In genomic region chr6:128135325-128135724, GRCh38 we compare ENCODE assay signal across 2 cellular contexts.
TF ChIP-seq lines count a peak whose summit lies in the region.

No MANE protein-coding gene starts in this region.

TF ChIP-seq in A549, 52 proteins besides CTCF, POLR2A, EP300 and RAD21 (continued from another document):
- no peak for TF ChIP-seq CEBPB (IDR thresholded peaks at IDR 0.05)
- no peak for TF ChIP-seq RNF2 (IDR thresholded peaks at IDR 0.05; ENCODE audit: borderline replicate concordance, low read depth)
- no peak for TF ChIP-seq FOSL2 (IDR thresholded peaks at IDR 0.05)
- TF ChIP-seq FOSL2 (CRISPR knock-in tag; IDR thresholded peaks at IDR 0.05): no peak
- no peak for TF ChIP-seq TP53 (CRISPR knock-in tag; IDR thresholded peaks at IDR 0.05)
- no peak for TF ChIP-seq HES2 (IDR thresholded peaks at IDR 0.05)
- no peak for TF ChIP-seq ATOH8 (CRISPR knock-in tag; IDR thresholded peaks at IDR 0.05; ENCODE audit: low read depth)
- TF ChIP-seq HOXA7 (CRISPR knock-in tag; IDR thresholded peaks at IDR 0.05): no peak
- no peak for TF ChIP-seq HOXB5 (CRISPR knock-in tag; IDR thresholded peaks at IDR 0.05)
- TF ChIP-seq ZC3H11A (IDR thresholded peaks at IDR 0.05): no peak
- TF ChIP-seq MAZ (IDR thresholded peaks at IDR 0.05; ENCODE audit: borderline replicate concordance, low read depth, low read length): no peak
- no peak for TF ChIP-seq REST (IDR thresholded peaks at IDR 0.05)

TF ChIP-seq in GM12878, 131 proteins besides CTCF, POLR2A, EP300 and RAD21 (continued from another document):
- TF ChIP-seq ZNF592 (IDR thresholded peaks at IDR 0.05) (no peak), MXI1 (IDR thresholded peaks at IDR 0.05; ENCODE audit: low read depth, low read length) (no peak)
TF ChIP-seq in GM12878: peak in this region for 0.
